ENCODE assay signal across 1 cellular context in the genomic region with DNA sequence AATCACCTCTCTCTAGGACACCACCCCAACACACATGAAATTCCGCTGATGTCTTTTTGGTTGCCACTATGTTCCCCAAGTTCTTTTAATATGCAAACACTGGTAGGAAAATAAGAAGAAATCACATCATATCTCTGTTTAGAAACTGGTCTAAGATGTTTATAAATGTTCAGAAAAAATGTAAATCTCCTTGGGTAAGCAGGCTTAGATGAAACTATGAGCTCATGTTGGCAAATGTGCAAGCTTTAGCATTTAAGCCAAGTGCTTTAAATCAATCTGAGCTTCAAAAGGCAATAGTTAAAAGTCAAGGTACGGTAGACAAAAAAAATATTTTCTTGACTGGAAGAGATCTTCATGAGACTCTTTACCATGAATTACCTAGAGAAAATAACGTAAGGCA.
TF ChIP-seq lines count a peak whose summit lies in the region.

No MANE protein-coding gene starts in this region.

TF ChIP-seq in IMR-90, 13 proteins besides CTCF, POLR2A, EP300 and RAD21:
- TF ChIP-seq CEBPB (IDR thresholded peaks at IDR 0.05; ENCODE audit: low read depth, low read length) (0 out of 2 replicates have a peak, but pooled peaks have one; percentile 5), MAZ (IDR thresholded peaks at IDR 0.05; ENCODE audit: borderline replicate concordance, low read depth, low read length) (no peak), RFX5 (IDR thresholded peaks at IDR 0.05; ENCODE audit: low read depth, low read length) (no peak)
